In the genomic region with DNA sequence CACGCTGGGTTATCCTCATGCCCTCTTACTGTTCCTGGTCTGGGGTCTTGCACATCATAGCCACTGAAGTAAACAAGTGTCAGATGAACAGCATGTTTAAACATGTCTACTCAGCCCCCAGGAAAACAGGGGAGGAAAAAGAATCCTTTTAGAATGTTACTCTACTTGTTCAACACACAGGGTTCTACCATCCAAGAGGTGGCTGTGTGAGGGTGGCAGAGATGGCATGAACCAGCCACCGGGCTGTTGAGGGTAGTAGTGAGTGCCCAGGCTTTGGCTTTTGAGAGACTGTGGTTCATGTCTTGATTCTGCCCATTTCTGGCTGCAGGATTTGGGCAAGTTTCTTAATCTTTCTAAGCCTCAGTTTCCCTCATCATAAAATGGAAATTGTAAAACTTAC, we compare ENCODE assay signal across 21 cellular contexts.
"Had no signal": no experiment of that assay in that cellular context is flagged by ENCODE, and none has a peak within 500 bp of the region (broad histone marks: within the 10 kb centered on the region; RNA-seq: fewer than 3 reads in every experiment).

No MANE protein-coding gene starts in this region.

- H3K4me1 ChIP-seq: gastrocnemius medialis had no signal

- H3K9me3 Mint-ChIP-seq: activated CD4-positive, alpha-beta memory T cell treated with anti-CD3 and anti-CD28 coated beads, Interleukin-2, amount 10 ng/mL, durations not matched to agents 7 days and 5 days; activated CD4-positive, alpha-beta T cell treated with anti-CD3 and anti-CD28 coated beads, Interleukin-2, amount 10 ng/mL, durations not matched to agents 7 days and 5 days; activated T-helper 17 cell treated with anti-CD3 and anti-CD28 coated beads, Interleukin-2, amount 50 U/mL, for 72 hours; endodermal cell; WTC11 had no signal

- DNase-seq: activated CD4-positive, alpha-beta memory T cell treated with anti-CD3 and anti-CD28 coated beads, Interleukin-2, amount 10 ng/mL, durations not matched to agents 7 days and 5 days; activated CD4-positive, alpha-beta T cell treated with anti-CD3 and anti-CD28 coated beads for 1 hour; activated CD4-positive, alpha-beta T cell treated with anti-CD3 and anti-CD28 coated beads, Interleukin-2, amount 10 ng/mL, durations not matched to agents 7 days and 5 days; activated CD8-positive, alpha-beta memory T cell treated with anti-CD3 and anti-CD28 coated beads, Interleukin-2, amount 50 U/mL, for 48 hours; activated effector memory CD4-positive, alpha-beta T cell treated with Interleukin-2 at 50 U/mL for 16 hours; amniotic stem cell; anterior cingulate cortex; brain microvascular endothelial cell; effector memory CD4-positive, alpha-beta T cell; foreskin keratinocyte; gastrocnemius medialis had no signal

- H3K4me3 ChIP-seq: gastrocnemius medialis had no signal

- H3K27ac ChIP-seq: brain microvascular endothelial cell, foreskin keratinocyte, gastrocnemius medialis, VCaP had no signal

- H3K36me3 ChIP-seq: brain microvascular endothelial cell, gastrocnemius medialis, heart right ventricle had no signal

- H3K4me3 Mint-ChIP-seq: activated CD4-positive, alpha-beta memory T cell treated with anti-CD3 and anti-CD28 coated beads, Interleukin-2, amount 10 ng/mL, durations not matched to agents 7 days and 5 days; activated CD4-positive, alpha-beta T cell treated with anti-CD3 and anti-CD28 coated beads, Interleukin-2, amount 10 ng/mL, durations not matched to agents 7 days and 5 days; endodermal cell; WTC11 had no signal

- H3K36me3 Mint-ChIP-seq: activated naive CD8-positive, alpha-beta T cell; WTC11 had no signal

- H3K4me1 Mint-ChIP-seq: endodermal cell had no signal

- H3K9me3 ChIP-seq: gastrocnemius medialis, heart right ventricle had no signal

- H3K27ac Mint-ChIP-seq: activated CD4-positive, alpha-beta memory T cell treated with anti-CD3 and anti-CD28 coated beads, Interleukin-2, amount 10 ng/mL, durations not matched to agents 7 days and 5 days; activated CD4-positive, alpha-beta T cell treated with anti-CD3 and anti-CD28 coated beads, Interleukin-2, amount 10 ng/mL, durations not matched to agents 7 days and 5 days; activated T-helper 17 cell treated with anti-CD3 and anti-CD28 coated beads, Interleukin-2, amount 50 U/mL, for 72 hours; endodermal cell had no signal

- FAIRE-seq: astrocyte, colon, TTC549 had no signal

- ATAC-seq: esophagus mucosa, foreskin keratinocyte, gastrocnemius medialis had no signal

- H3K27me3 Mint-ChIP-seq: activated naive CD8-positive, alpha-beta T cell had no signal

- H3K27me3 ChIP-seq: heart right ventricle had no signal
